ENCODE assay signal across 8 cellular contexts in genomic region chr1:48472747-48473146, GRCh38. TPM values are rescaled to one million over a fixed set of nuclear protein-coding genes. Genes with fewer than 3 reads are reported as not detected.
DNase-seq lines count a peak whose midpoint lies in the region; ATAC-seq and TF ChIP-seq lines count a peak whose summit lies in the region.

No MANE protein-coding gene starts in this region.

- no peaks in the 10 kb centered on the region for H3F3A ChIP-seq in neural cell (ENCODE audit: insufficient read depth, low read length, poor library complexity, severe bottlenecking)

- DNase-seq in MG63 (no peak), NCI-H2171 treated with DMSO at 0.1 percent for 48 hours (lab: John Stamatoyannopoulos, UW) (no peak), SIG-M5 treated with dmso at 0.1 percent for 504 hours (lab: John Stamatoyannopoulos, UW; ENCODE audit: unreplicated experiment) (no peak), ACHN (no peak)
- DNase-seq in effector memory CD4-positive, alpha-beta T cell = no peak

- in situ Hi-C loops in ACHN (cut with HindIII; ENCODE audit: low pct_ligation_motif_present, low pct_unique_long_range_greater_than_20kb, low sequenced_read_pairs) = no loop called here

- no peaks in the 10 kb centered on the region for H4K20me1 ChIP-seq in BLaER1
- no peaks in the 10 kb centered on the region for H4K20me1 ChIP-seq in neural cell (ENCODE audit: insufficient read depth)

- TF ChIP-seq RAD21 in neural cell (conservative IDR thresholded peaks at IDR 0.05) = no peak

- H3K27ac ChIP-seq in BLaER1 (peak overlapping the region; percentile 68), neural cell (ENCODE audit: low read length) (peak overlapping the region; percentile 54)
- peak overlapping the region; percentile 52 for H3K27ac ChIP-seq in effector memory CD4-positive, alpha-beta T cell (ENCODE audit: insufficient read depth, low read length, poor library complexity, severe bottlenecking)

- no peak for TF ChIP-seq CTCF in neural cell (IDR thresholded peaks at IDR 0.05; ENCODE audit: poor library complexity, severe bottlenecking)

- H3K27me3 ChIP-seq in BLaER1 = no peaks in the 10 kb centered on the region
- no peaks in the 10 kb centered on the region for H3K27me3 ChIP-seq in MG63
- H3K27me3 ChIP-seq in effector memory CD4-positive, alpha-beta T cell (replicated peaks; ENCODE audit: control insufficient read depth, insufficient read depth, low read length, poor library complexity, severe bottlenecking) = no peaks in the 10 kb centered on the region
- no peaks in the 10 kb centered on the region for H3K27me3 ChIP-seq in neural cell (ENCODE audit: insufficient read depth, low read depth, low read length)

- no peak for TF ChIP-seq EP300 in neural cell (conservative IDR thresholded peaks at IDR 0.05; ENCODE audit: poor library complexity, severe bottlenecking)

- H3K4me1 ChIP-seq in BLaER1 = peaks cover 29% of the 10 kb centered on the region
- no peaks in the 10 kb centered on the region for H3K4me1 ChIP-seq in effector memory CD4-positive, alpha-beta T cell (ENCODE audit: control insufficient read depth, insufficient read depth, low read length, poor library complexity, severe bottlenecking)

- H3K36me3 ChIP-seq in BLaER1 (no peaks in the 10 kb centered on the region), MG63 (no peaks in the 10 kb centered on the region), neural cell (ENCODE audit: insufficient read depth, low read length) (no peaks in the 10 kb centered on the region)
- no peaks in the 10 kb centered on the region for H3K36me3 ChIP-seq in effector memory CD4-positive, alpha-beta T cell (ENCODE audit: control insufficient read depth, insufficient read depth, low read length)

- peak overlapping the region; percentile 77 for H3K4me3 ChIP-seq in BLaER1
- H3K4me3 ChIP-seq in MG63 = peak overlapping the region; percentile 62
- peak overlapping the region; percentile 56 for H3K4me3 ChIP-seq in effector memory CD4-positive, alpha-beta T cell (ENCODE audit: insufficient read depth, low read depth, low read length, poor library complexity, severe bottlenecking)
- peak overlapping the region; percentile 87 for H3K4me3 ChIP-seq in neural cell (ENCODE audit: low read length)

- H3K9ac ChIP-seq in BLaER1 (peak overlapping the region; percentile 72), neural cell (ENCODE audit: low read length) (peak overlapping the region; percentile 69)

- no peaks in the 10 kb centered on the region for H3K9me2 ChIP-seq in neural cell (ENCODE audit: insufficient read depth, low read length)

- H3K4me2 ChIP-seq in BLaER1 (peak overlapping the region; percentile 88), neural cell (ENCODE audit: low read length) (peak overlapping the region; percentile 77)

- no peaks in the 10 kb centered on the region for H3K79me2 ChIP-seq in neural cell (replicated peaks; ENCODE audit: insufficient read depth, low read length)

- H3K9me3 ChIP-seq in BLaER1 (peaks cover 29% of the 10 kb centered on the region), MG63 (no peaks in the 10 kb centered on the region), neural cell (ENCODE audit: low read length) (no peaks in the 10 kb centered on the region)
- H3K9me3 ChIP-seq in effector memory CD4-positive, alpha-beta T cell (ENCODE audit: control insufficient read depth, low read length) = no peaks in the 10 kb centered on the region

- no peak for ATAC-seq in GM19467 (IDR thresholded peaks at IDR 0.05; ENCODE audit: unreplicated experiment)

- peak overlapping the region; percentile 47 for H2AFZ ChIP-seq in neural cell (ENCODE audit: low read depth, low read length)

TF ChIP-seq in neural cell, 6 proteins besides CTCF, POLR2A, EP300 and RAD21:
- no peak for TF ChIP-seq EZH2 (IDR thresholded peaks at IDR 0.05; ENCODE audit: borderline replicate concordance, insufficient read depth, low read length, poor library complexity, severe bottlenecking)
- TF ChIP-seq MXI1 (conservative IDR thresholded peaks at IDR 0.05; ENCODE audit: poor library complexity, severe bottlenecking) = no peak
- no peak for TF ChIP-seq REST (IDR thresholded peaks at IDR 0.05; ENCODE audit: borderline replicate concordance)
- TF ChIP-seq SMC3 (conservative IDR thresholded peaks at IDR 0.05; ENCODE audit: poor library complexity) = no peak
- TF ChIP-seq TAF1 (IDR thresholded peaks at IDR 0.05; ENCODE audit: low read depth) = no peak
- TF ChIP-seq POLR2AphosphoS5 (IDR thresholded peaks at IDR 0.05) = no peak

RNA-seq across cellular contexts. Expression of gene SPATA6, which starts 0.7 kb away (rescaled TPM):
- total RNA-seq in MG63 (2014; rRNA removed; shearing (Covaris generic); ENCODE audit: low replicate concordance) = 0.15 and 0.46 TPM in 2 replicates
- polyA plus RNA-seq in neural cell = 2.6 and 3.2 TPM in 2 replicates
- polyA minus RNA-seq in neural cell = 11.6 and 20.9 TPM in 2 replicates
